Comparison of ENCODE assay signal across 1 cellular context in genomic region chr15:41495736-41496599, GRCh38.
TF ChIP-seq lines count a peak whose summit lies in the region.

No MANE protein-coding gene starts in this region.

TF ChIP-seq in HepG2, 621 proteins besides CTCF, POLR2A, EP300 and RAD21 (continued from another document and continues in another):
- TF ChIP-seq ARID4A (CRISPR knock-in tag; IDR thresholded peaks at IDR 0.05; ENCODE audit: borderline replicate concordance) (peak; percentile 93), ATRX (CRISPR knock-in tag; IDR thresholded peaks at IDR 0.05; ENCODE audit: borderline replicate concordance) (0 out of 2 replicates have a peak, but pooled peaks have one; percentile 41), NFATC3 (CRISPR knock-in tag; IDR thresholded peaks at IDR 0.05) (no peak), ZNF841 (CRISPR knock-in tag; IDR thresholded peaks at IDR 0.05; ENCODE audit: borderline replicate concordance) (0 out of 2 replicates have a peak, but pooled peaks have one; percentile 59), ZBTB7A (CRISPR knock-in tag; IDR thresholded peaks at IDR 0.05) (0 out of 2 replicates have a peak, but pooled peaks have one; percentile 11), POLR2AphosphoS5 (IDR thresholded peaks at IDR 0.05; ENCODE audit: low read depth, low read length) (0 out of 2 replicates have a peak, but pooled peaks have one; percentile 14), ZNF333 (CRISPR knock-in tag; IDR thresholded peaks at IDR 0.05; ENCODE audit: borderline replicate concordance) (peak; percentile 31; the same call in 1 of the 2 replicates), HNRNPH1 (optimal IDR thresholded peaks at IDR 0.05; ENCODE audit: low read depth, low read length) (no peak), ZNF460 (CRISPR knock-in tag; IDR thresholded peaks at IDR 0.05; ENCODE audit: borderline replicate concordance) (peak; percentile 63; the same call in 1 of the 2 replicates), REPIN1 (CRISPR knock-in tag; IDR thresholded peaks at IDR 0.05; ENCODE audit: borderline replicate concordance, low read depth) (peak; percentile 88), ZSCAN12 (CRISPR knock-in tag; IDR thresholded peaks at IDR 0.05) (peak; percentile 77), ZMAT5 (CRISPR knock-in tag; IDR thresholded peaks at IDR 0.05; ENCODE audit: borderline replicate concordance, low read depth) (no peak), ZMYM3 (CRISPR knock-in tag; IDR thresholded peaks at IDR 0.05) (peak; percentile 62; the same call in 1 of the 2 replicates), TOE1 (CRISPR knock-in tag; IDR thresholded peaks at IDR 0.05) (no peak), HOXA5 (CRISPR knock-in tag; IDR thresholded peaks at IDR 0.05) (no peak; the same call in 1 of the 2 replicates), ZNF75D (CRISPR knock-in tag; IDR thresholded peaks at IDR 0.05; ENCODE audit: borderline replicate concordance) (peak; percentile 63; the same call in 1 of the 2 replicates), ERF (CRISPR knock-in tag; IDR thresholded peaks at IDR 0.05) (peak; percentile 58), ZNF704 (CRISPR knock-in tag; IDR thresholded peaks at IDR 0.05; ENCODE audit: borderline replicate concordance) (no peak; the same call in 1 of the 2 replicates), HNRNPL (IDR thresholded peaks at IDR 0.05; ENCODE audit: low read depth, low read length) (peak; percentile 50; the same call in 1 of the 2 replicates), HIC2 (CRISPR knock-in tag; IDR thresholded peaks at IDR 0.05; ENCODE audit: low read depth) (peak; percentile 52; the same call in 1 of the 2 replicates), ZNF224 (CRISPR knock-in tag; IDR thresholded peaks at IDR 0.05) (peak; percentile 85; the same call in 1 of the 2 replicates), CBX5 (CRISPR knock-in tag; IDR thresholded peaks at IDR 0.05; ENCODE audit: borderline replicate concordance) (peak; percentile 93), GPBP1L1 (CRISPR knock-in tag; IDR thresholded peaks at IDR 0.05) (no peak), BRF2 (CRISPR knock-in tag; IDR thresholded peaks at IDR 0.05) (no peak; the same call in 1 of the 2 replicates), TAF15 (IDR thresholded peaks at IDR 0.05; ENCODE audit: low read depth, low read length, poor library complexity, severe bottlenecking) (peak; percentile 40), ZNF609 (CRISPR knock-in tag; IDR thresholded peaks at IDR 0.05; ENCODE audit: borderline replicate concordance) (peak; percentile 52; the same call in 1 of the 2 replicates), MEIS1 (CRISPR knock-in tag; IDR thresholded peaks at IDR 0.05; ENCODE audit: borderline replicate concordance) (peak; percentile 55; the same call in 1 of the 2 replicates), PRPF4 (IDR thresholded peaks at IDR 0.05; ENCODE audit: low read depth, low read length, poor library complexity, severe bottlenecking) (no peak), PLRG1 (conservative IDR thresholded peaks at IDR 0.05) (no peak), ZNF230 (CRISPR knock-in tag; IDR thresholded peaks at IDR 0.05) (peak; percentile 80), TCF12 (IDR thresholded peaks at IDR 0.05) (no peak), TCF12 (CRISPR knock-in tag; IDR thresholded peaks at IDR 0.05) (peak; percentile 92), NFIC (IDR thresholded peaks at IDR 0.05; ENCODE audit: low read length) (no peak; the same call in 1 of the 2 replicates), ZNF557 (CRISPR knock-in tag; IDR thresholded peaks at IDR 0.05) (no peak; the same call in 1 of the 2 replicates), ZNF598 (CRISPR knock-in tag; IDR thresholded peaks at IDR 0.05; ENCODE audit: borderline replicate concordance) (peak; percentile 93; the same call in 1 of the 2 replicates), GFI1 (CRISPR knock-in tag; IDR thresholded peaks at IDR 0.05; ENCODE audit: borderline replicate concordance) (peak; percentile 63; the same call in 1 of the 2 replicates), ATF7 (IDR thresholded peaks at IDR 0.05) (no peak), ATF7 (CRISPR knock-in tag; IDR thresholded peaks at IDR 0.05) (peak; percentile 47; the same call in 1 of the 2 replicates), ZNF207 (IDR thresholded peaks at IDR 0.05; ENCODE audit: borderline replicate concordance) (no peak), RFXAP (CRISPR knock-in tag; IDR thresholded peaks at IDR 0.05; ENCODE audit: borderline replicate concordance) (peak; percentile 45; the same call in 1 of the 2 replicates), NCOR1 (IDR thresholded peaks at IDR 0.05; ENCODE audit: borderline replicate concordance, low read length) (no peak), ZHX1 (CRISPR knock-in tag; IDR thresholded peaks at IDR 0.05; ENCODE audit: low read depth) (peak; percentile 81; the same call in 1 of the 2 replicates), ZNF3 (CRISPR knock-in tag; IDR thresholded peaks at IDR 0.05) (no peak), ZNF556 (CRISPR knock-in tag; IDR thresholded peaks at IDR 0.05; ENCODE audit: borderline replicate concordance) (peak; percentile 21; the same call in 1 of the 2 replicates), ZNF703 (CRISPR knock-in tag; IDR thresholded peaks at IDR 0.05; ENCODE audit: borderline replicate concordance) (peak; percentile 77; the same call in 1 of the 2 replicates), SOX5 (CRISPR knock-in tag; IDR thresholded peaks at IDR 0.05; ENCODE audit: borderline replicate concordance) (no peak)
